In the genomic region with DNA sequence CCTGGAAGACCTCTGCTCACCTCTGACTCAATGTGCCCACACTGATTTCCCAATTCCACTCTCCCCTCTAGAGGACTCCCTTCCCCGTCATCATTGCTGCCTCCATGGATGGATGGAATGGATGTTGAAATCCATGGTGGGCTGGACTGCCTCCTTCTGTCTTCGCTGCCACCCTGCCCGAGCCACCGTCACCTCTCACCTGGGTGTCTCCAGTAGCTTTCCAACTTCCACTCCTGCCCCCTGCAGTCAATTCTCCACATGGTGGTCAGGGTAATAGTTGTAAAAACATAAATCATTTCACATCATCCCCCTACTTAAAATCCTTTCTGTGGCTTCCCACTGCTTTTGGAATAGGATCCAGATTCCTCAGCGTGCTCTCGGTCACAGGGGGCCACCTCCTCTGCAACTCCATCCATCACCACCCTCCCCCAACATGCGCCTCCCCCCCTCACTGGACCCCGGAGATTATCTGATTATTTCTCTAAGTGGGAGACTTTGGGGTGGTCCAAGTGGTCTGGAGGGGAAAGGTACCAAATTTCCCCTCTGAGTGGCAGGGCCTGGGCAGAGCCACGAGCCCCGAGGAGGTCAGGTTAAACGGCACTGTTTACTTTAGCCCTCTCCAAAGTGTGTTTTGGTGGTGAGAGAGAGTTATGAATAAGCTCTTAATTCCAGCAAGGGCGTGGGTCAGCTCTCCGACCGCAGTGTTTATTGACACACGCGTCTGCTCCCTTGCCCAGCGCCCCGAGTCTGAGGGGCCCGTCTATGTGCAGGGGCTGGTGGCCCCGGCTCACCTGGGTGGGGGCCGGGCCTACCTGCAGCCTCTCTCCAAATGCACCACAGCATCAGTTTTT, we compare ENCODE assay signal across 20 cellular contexts.
A peak's percentile ranks its signal among the peaks of the same experiment; 100 is the strongest.
DNase-seq lines count a peak whose midpoint lies in the region; ATAC-seq and TF ChIP-seq lines count a peak whose summit lies in the region.
"Had no signal": no experiment of that assay in that cellular context is flagged by ENCODE, and none has a peak within 500 bp of the region (broad histone marks: within the 10 kb centered on the region; RNA-seq: fewer than 3 reads in every experiment).

No MANE protein-coding gene starts in this region.

- no peak overlapping the region for H3K18ac ChIP-seq in trophoblast cell (ENCODE audit: low read length)

- in situ Hi-C loops in mammary epithelial cell (cut with MboI; ENCODE audit: low sequenced_read_pairs in 2 of 2) = no loop called here

- H3K27me3 Mint-ChIP-seq in MCF 10A (ENCODE audit: insufficient read depth, unreplicated experiment) = no peaks in the 10 kb centered on the region
- H3K27me3 Mint-ChIP-seq: activated naive CD4-positive, alpha-beta T cell treated with anti-CD3 and anti-CD28 coated beads, Interleukin-2, amount 10 ng/mL, durations not matched to agents 7 days and 5 days; stimulated activated memory B cell treated with anti-CD40 and anti-IgM and Interleukin-4, amounts not matched to agents 10 μg/mL and 1 μg/mL and 100 μg/mL, for 72 hours had no signal

- no peaks in the 10 kb centered on the region for H3K79me2 ChIP-seq in mammary epithelial cell (ENCODE audit: insufficient read depth, low read length)
- no peaks in the 10 kb centered on the region for H3K79me2 ChIP-seq in trophoblast cell (ENCODE audit: control insufficient read depth, insufficient read depth, low read length, poor library complexity)

- no TSS peak for BruUV-seq in MCF 10A (replicated peaks; lab: Mats Ljungman, UMichigan)
- no TSS peak for BruUV-seq in mammary epithelial cell (replicated peaks; lab: Mats Ljungman, UMichigan)

- no peaks in the 10 kb centered on the region for H3K36me3 ChIP-seq in mammary epithelial cell (ENCODE audit: insufficient read depth, low read length)
- H3K36me3 ChIP-seq in lower lobe of right lung = no peaks in the 10 kb centered on the region
- no peaks in the 10 kb centered on the region for H3K36me3 ChIP-seq in psoas muscle (ENCODE audit: insufficient read depth in 1 of 2, low read depth in 1 of 2)
- no peaks in the 10 kb centered on the region for H3K36me3 ChIP-seq in trophoblast cell (ENCODE audit: control insufficient read depth in 1 of 2, insufficient read depth in 2 of 2, low read length in 2 of 2)
- H3K36me3 ChIP-seq: heart left ventricle, right atrium auricular region had no signal

- no peak overlapping the region for H3K27ac Mint-ChIP-seq in MCF 10A (ENCODE audit: low read depth, unreplicated experiment)
- H3K27ac Mint-ChIP-seq: activated naive CD4-positive, alpha-beta T cell treated with anti-CD3 and anti-CD28 coated beads, Interleukin-2, amount 10 ng/mL, durations not matched to agents 7 days and 5 days; naive thymus-derived CD8-positive, alpha-beta T cell; stimulated activated memory B cell treated with anti-CD40 and anti-IgM and Interleukin-4, amounts not matched to agents 10 μg/mL and 1 μg/mL and 100 μg/mL, for 72 hours had no signal

- 76% methylated on average over 11 of the region's 21 CpGs for WGBS in mammary epithelial cell (ENCODE audit: low coverage, missing lambda C conversion rate)
- WGBS in psoas muscle, 3 donors = 47 to 50% (median 48%) methylated on average over 21 of the region's 21 CpGs
- WGBS in trophoblast cell (ENCODE audit: extremely low coverage, insufficient coverage, insufficient read length) = no CpG with 5 or more reads among the region's 21 CpGs

- H3K14ac ChIP-seq in trophoblast cell (ENCODE audit: low read length) = no peak overlapping the region

- dilution Hi-C loops in mammary epithelial cell (cut with HindIII; ENCODE audit: low sequenced_read_pairs) = no loop called here

- H4K12ac ChIP-seq in trophoblast cell (ENCODE audit: low read depth, low read length) = no peak overlapping the region

- H2BK5ac ChIP-seq in trophoblast cell (ENCODE audit: low read depth, low read length, poor library complexity) = no peak overlapping the region

- H3K4me1 ChIP-seq in mammary epithelial cell (ENCODE audit: insufficient read depth, low read length) (no peaks in the 10 kb centered on the region), lower lobe of right lung (no peaks in the 10 kb centered on the region), psoas muscle (peaks cover 11% of the 10 kb centered on the region), trophoblast cell (ENCODE audit: control insufficient read depth in 1 of 2, insufficient read depth in 2 of 2, low read length in 2 of 2) (no peaks in the 10 kb centered on the region)
- H3K4me1 ChIP-seq: right atrium auricular region had no signal

- TF ChIP-seq CTCF in MCF 10A (IDR thresholded peaks at IDR 0.05; ENCODE audit: unreplicated experiment) (no peak), mammary epithelial cell (conservative IDR thresholded peaks at IDR 0.05 in 1 of 2, IDR thresholded peaks at IDR 0.05 in 1 of 2; ENCODE audit: extremely low read depth in 1 of 2, insufficient read depth in 1 of 2, low read depth in 1 of 2, low read length in 2 of 2) (no peak), lower lobe of right lung (IDR thresholded peaks at IDR 0.05) (no peak), psoas muscle (IDR thresholded peaks at IDR 0.05) (no peak)

- H3K4ac ChIP-seq in trophoblast cell (ENCODE audit: low read depth, low read length) = no peak overlapping the region

- CTCF ChIA-PET in MCF 10A (lab: Yijun Ruan, JAX) = interaction anchor here (0.5 to 1.3 kb wide), 2 partner anchors 15 to 43 kb away, joined by 3 to 5 read pairs; no protein-coding TSS in a partner anchor
- CTCF ChIA-PET in mammary epithelial cell (lab: Charles Lee; ENCODE audit: low non-redundant PET) = no interaction called here

- ATAC-seq in lower lobe of right lung (peak; percentile 65 to 67), HG02610 (IDR thresholded peaks at IDR 0.05; ENCODE audit: unreplicated experiment) (no peak), psoas muscle (no peak), GM18873 (IDR thresholded peaks at IDR 0.05; ENCODE audit: low FRiP score, unreplicated experiment) (no peak)
- ATAC-seq: naive thymus-derived CD8-positive, alpha-beta T cell had no signal

- H3K4me3 Mint-ChIP-seq in MCF 10A (ENCODE audit: unreplicated experiment) = no peak overlapping the region
- H3K4me3 Mint-ChIP-seq: activated naive CD4-positive, alpha-beta T cell treated with anti-CD3 and anti-CD28 coated beads, Interleukin-2, amount 10 ng/mL, durations not matched to agents 7 days and 5 days; CD4-positive, alpha-beta memory T cell; central memory CD8-positive, alpha-beta T cell; naive thymus-derived CD8-positive, alpha-beta T cell; stimulated activated memory B cell treated with anti-CD40 and anti-IgM and Interleukin-4, amounts not matched to agents 10 μg/mL and 1 μg/mL and 100 μg/mL, for 72 hours had no signal

- H3K9me3 ChIP-seq in mammary epithelial cell (replicated peaks; ENCODE audit: insufficient read depth, low read length) (peaks cover 3% of the 10 kb centered on the region), lower lobe of right lung (no peaks in the 10 kb centered on the region), psoas muscle (no peaks in the 10 kb centered on the region), trophoblast cell (ENCODE audit: insufficient read depth, low read depth, low read length) (no peaks in the 10 kb centered on the region)

- H3K4me1 Mint-ChIP-seq in MCF 10A (ENCODE audit: insufficient read depth, unreplicated experiment) = peaks cover 12% of the 10 kb centered on the region
- H3K4me1 Mint-ChIP-seq: activated naive CD4-positive, alpha-beta T cell treated with anti-CD3 and anti-CD28 coated beads, Interleukin-2, amount 10 ng/mL, durations not matched to agents 7 days and 5 days; stimulated activated memory B cell treated with anti-CD40 and anti-IgM and Interleukin-4, amounts not matched to agents 10 μg/mL and 1 μg/mL and 100 μg/mL, for 72 hours had no signal

- H3K36me3 Mint-ChIP-seq in MCF 10A (ENCODE audit: insufficient read depth, unreplicated experiment) = peaks cover 6% of the 10 kb centered on the region
- H3K36me3 Mint-ChIP-seq: activated naive CD4-positive, alpha-beta T cell treated with anti-CD3 and anti-CD28 coated beads, Interleukin-2, amount 10 ng/mL, durations not matched to agents 7 days and 5 days; CD4-positive, alpha-beta memory T cell; stimulated activated memory B cell treated with anti-CD40 and anti-IgM and Interleukin-4, amounts not matched to agents 10 μg/mL and 1 μg/mL and 100 μg/mL, for 72 hours had no signal

- no peak overlapping the region for H3K23ac ChIP-seq in trophoblast cell (ENCODE audit: low read length)

- no peak overlapping the region for H3K4me3 ChIP-seq in mammary epithelial cell (replicated peaks in 1 of 3; ENCODE audit: insufficient read depth in 1 of 3, low read depth in 2 of 3, low read length in 3 of 3)
- H3K4me3 ChIP-seq in lower lobe of right lung = no peak overlapping the region
- H3K4me3 ChIP-seq in psoas muscle = no peak overlapping the region
- H3K4me3 ChIP-seq in trophoblast cell (ENCODE audit: low read depth, low read length) = no peak overlapping the region
- H3K4me3 ChIP-seq: heart left ventricle, right atrium auricular region had no signal

- no peak overlapping the region for H4K8ac ChIP-seq in trophoblast cell (ENCODE audit: low read depth, low read length)

- H3K4me2 ChIP-seq in mammary epithelial cell (ENCODE audit: insufficient read depth, low read depth, low read length) = no peak overlapping the region
- H3K4me2 ChIP-seq in trophoblast cell (ENCODE audit: low read length) = no peak overlapping the region

- H2BK120ac ChIP-seq in trophoblast cell (ENCODE audit: insufficient read depth, low read length, poor library complexity) = no peak overlapping the region

- no peaks in the 10 kb centered on the region for H3K9me3 Mint-ChIP-seq in MCF 10A (ENCODE audit: unreplicated experiment)

- no peaks in the 10 kb centered on the region for H4K20me1 ChIP-seq in mammary epithelial cell (ENCODE audit: insufficient read depth, low read length)

- intact Hi-C loops in MCF 10A (cut with micrococcal nuclease) = no loop called here
- intact Hi-C loops in mammary epithelial cell (cut with micrococcal nuclease) = no loop called here
- intact Hi-C loops in lower lobe of right lung (cut with DNase I) = no loop called here
- intact Hi-C loops in psoas muscle (cut with DNase I) = loop anchor here in 1 of 2 donors (5.0 kb wide), 1 partner anchor 314 kb away; a partner anchor contains a TSS

- peak; percentile 28 for DNase-seq in MCF 10A (ENCODE audit: unreplicated experiment)
- DNase-seq in mammary epithelial cell = no peak
- peak; percentile 55 for DNase-seq in brain pericyte (ENCODE audit: low read depth, low spot score)
- no peak for DNase-seq in lower lobe of right lung
- no peak for DNase-seq in psoas muscle
- DNase-seq in trophoblast cell = no peak
- DNase-seq: activated naive CD4-positive, alpha-beta T cell treated with anti-CD3 and anti-CD28 coated beads, Interleukin-2, amount 10 ng/mL, durations not matched to agents 7 days and 5 days; CD4-positive, alpha-beta memory T cell; GDM1; heart left ventricle; Karpas-422; NCI-H2081; SIG-M5 had no signal

- no peak overlapping the region for H4K91ac ChIP-seq in trophoblast cell (ENCODE audit: low read depth, low read length)

- H3K27me3 ChIP-seq in mammary epithelial cell (ENCODE audit: insufficient read depth, low read length) (no peaks in the 10 kb centered on the region), lower lobe of right lung (ENCODE audit: low read depth) (peaks cover 6% of the 10 kb centered on the region), psoas muscle (ENCODE audit: insufficient read depth in 3 of 3, low read length in 2 of 3) (no peaks in the 10 kb centered on the region), trophoblast cell (ENCODE audit: insufficient read depth, low read length) (no peaks in the 10 kb centered on the region)
- H3K27me3 ChIP-seq: right atrium auricular region had no signal

- no peaks in the 10 kb centered on the region for H3K79me1 ChIP-seq in trophoblast cell (ENCODE audit: low read length)

- H3K9ac ChIP-seq in mammary epithelial cell (ENCODE audit: insufficient read depth, low read length) = no peak overlapping the region
- H3K9ac ChIP-seq in trophoblast cell (ENCODE audit: low read length) = no peak overlapping the region

- no peak overlapping the region for H2AK5ac ChIP-seq in trophoblast cell (ENCODE audit: low read length)

- POLR2A ChIA-PET in MCF 10A (lab: Yijun Ruan, JAX) = interaction anchor here (0.6 kb wide), 1 partner anchor 13 kb away, joined by 4 read pairs; no protein-coding TSS in a partner anchor

- no peak overlapping the region for H2AFZ ChIP-seq in mammary epithelial cell (ENCODE audit: low read depth, low read length)
- H2AFZ ChIP-seq in trophoblast cell (ENCODE audit: insufficient read depth, low read length, poor library complexity) = no peak overlapping the region

- H3K27ac ChIP-seq in mammary epithelial cell (ENCODE audit: insufficient read depth, low read depth, low read length) (no peak overlapping the region), lower lobe of right lung (no peak overlapping the region), psoas muscle (no peak overlapping the region), trophoblast cell (ENCODE audit: low read depth, low read length) (no peak overlapping the region)
- H3K27ac ChIP-seq: 22Rv1, heart left ventricle, right atrium auricular region had no signal

- no peak overlapping the region for H2BK12ac ChIP-seq in trophoblast cell (ENCODE audit: low read length)

Comparison
In these comparisons a context has a peak if more than half of its experiments do, and no peak if none do; other contexts are left out.
1. DNase-seq: peak in MCF 10A (single experiment) and brain pericyte (single experiment); none in mammary epithelial cell (single experiment), lower lobe of right lung (single experiment), psoas muscle (0 of 2) and trophoblast cell (0 of 2).
2. ATAC-seq: peak in lower lobe of right lung (2 of 2); none in HG02610 (single experiment), psoas muscle (0 of 4) and GM18873 (single experiment).